16 cellular contexts compared by ENCODE assay signal in genomic region chr20:51091564-51092195, GRCh38.
DNase-seq lines count a peak whose midpoint lies in the region; ATAC-seq and TF ChIP-seq lines count a peak whose summit lies in the region.
"Had no signal": no experiment of that assay in that cellular context is flagged by ENCODE, and none has a peak within 500 bp of the region (broad histone marks: within the 10 kb centered on the region; RNA-seq: fewer than 3 reads in every experiment).

No MANE protein-coding gene starts in this region.

- POLR2A ChIA-PET in WTC11 (lab: Charles Lee) (interaction anchor here (0.9 to 1.2 kb wide), 3 partner anchors 8 to 100 kb away, joined by 3 to 4 read pairs (median 3); no protein-coding TSS in a partner anchor), HEK293T (lab: Yijun Ruan, JAX) (no interaction called here)

- H3K9me3 Mint-ChIP-seq in Calu3 (ENCODE audit: low read depth, unreplicated experiment) (no peaks in the 10 kb centered on the region), WTC11 (no peaks in the 10 kb centered on the region), mesothelial cell of epicardium (no peaks in the 10 kb centered on the region)

- H2AFZ ChIP-seq in ACC112 (ENCODE audit: low read length, unreplicated experiment): no peak overlapping the region

- H3K4me1 ChIP-seq in ACC112 (ENCODE audit: control insufficient read depth, insufficient read depth, low read length, unreplicated experiment): no peaks in the 10 kb centered on the region
- H3K4me1 ChIP-seq: lower lobe of right lung had no signal

- H3K27ac Mint-ChIP-seq in Calu3 (ENCODE audit: unreplicated experiment): no peak overlapping the region
- H3K27ac Mint-ChIP-seq in WTC11: peak overlapping the region; percentile 48
- H3K27ac Mint-ChIP-seq in mesothelial cell of epicardium: peak overlapping the region; percentile 36

- H3K27me3 Mint-ChIP-seq in Calu3 (ENCODE audit: unreplicated experiment): peaks cover 95% of the 10 kb centered on the region
- no peaks in the 10 kb centered on the region for H3K27me3 Mint-ChIP-seq in WTC11 (ENCODE audit: low read depth)
- no peaks in the 10 kb centered on the region for H3K27me3 Mint-ChIP-seq in mesothelial cell of epicardium (ENCODE audit: low read depth)

- H3K27ac ChIP-seq in ACC112 (ENCODE audit: low read depth, low read length): no peak overlapping the region
- H3K27ac ChIP-seq: lower lobe of right lung, SJSA1 had no signal

- CTCF ChIA-PET in Calu3 (lab: Charles Lee): interaction anchor here (1.3 to 2.1 kb wide), 2 partner anchors 8 to 11 kb away, joined by 4 to 6 read pairs; no protein-coding TSS in a partner anchor
- CTCF ChIA-PET in WTC11 (lab: Charles Lee): interaction anchor here (0.5 to 2.2 kb wide), 14 partner anchors 10 to 234 kb away, joined by 3 to 28 read pairs (median 4); no protein-coding TSS in a partner anchor
- CTCF ChIA-PET in HEK293T (lab: Yijun Ruan, JAX): no interaction called here

- H3K4me1 Mint-ChIP-seq in Calu3 (ENCODE audit: low read depth, unreplicated experiment) (no peaks in the 10 kb centered on the region), WTC11 (peaks cover 38% of the 10 kb centered on the region), mesothelial cell of epicardium (peaks cover 29% of the 10 kb centered on the region)

- H3K4me3 Mint-ChIP-seq in Calu3 (ENCODE audit: low read depth, unreplicated experiment): peak overlapping the region; percentile 4
- H3K4me3 Mint-ChIP-seq in WTC11: peak overlapping the region; percentile 41
- peak overlapping the region; percentile 11 for H3K4me3 Mint-ChIP-seq in mesothelial cell of epicardium

- H3K27me3 ChIP-seq in ACC112 (ENCODE audit: insufficient read depth, low read length): peaks cover 90% of the 10 kb centered on the region

- 0 out of 2 replicates have a peak overlapping the region, but pooled peaks have one; percentile 34 for H3K4me3 ChIP-seq in ACC112 (ENCODE audit: low read depth, low read length)
- H3K4me3 ChIP-seq: lower lobe of right lung, SJSA1 had no signal

- no peaks in the 10 kb centered on the region for H3K36me3 ChIP-seq in ACC112 (ENCODE audit: insufficient read depth, low read length)
- H3K36me3 ChIP-seq: lower lobe of right lung, SJSA1 had no signal

- DNase-seq in Calu3: no peak
- DNase-seq in WTC11 (ENCODE audit: low spot score): no peak
- no peak for DNase-seq in mesothelial cell of epicardium (ENCODE audit: low spot score in 2 of 2, unreplicated experiment in 2 of 2)
- DNase-seq in stimulated activated CD8-positive, alpha-beta memory T cell treated with anti-CD3 and anti-CD28 coated beads, Interleukin-4, amount 100 ng/mL, for 48 hours: no peak
- no peak for DNase-seq in HEK293T (ENCODE audit: extremely low spot score)
- DNase-seq in activated CD4-positive, alpha-beta T cell treated with anti-CD3 and anti-CD28 coated beads for 1 hour: no peak
- DNase-seq: activated CD8-positive, alpha-beta memory T cell treated with anti-CD3 and anti-CD28 coated beads for 24 hours; activated gamma-delta T cell treated with Interleukin-2 at 50 U/mL for 16 hours; effector CD4-positive, alpha-beta T cell; H7; Kasumi-1; lower lobe of right lung; small intestine had no signal

- intact Hi-C loops in Calu3 (cut with micrococcal nuclease; ENCODE audit: unreplicated experiment): no loop called here

- TF ChIP-seq CTCF in Calu3 (IDR thresholded peaks at IDR 0.05; ENCODE audit: unreplicated experiment) (no peak), WTC11 (IDR thresholded peaks at IDR 0.05) (no peak), mesothelial cell of epicardium (IDR thresholded peaks at IDR 0.05; ENCODE audit: unreplicated experiment) (no peak)

- no peaks in the 10 kb centered on the region for H3K79me2 ChIP-seq in ACC112 (ENCODE audit: control insufficient read depth, insufficient read depth, low read length, unreplicated experiment)

- ATAC-seq in WTC11: peak; percentile 63
- ATAC-seq in GM18858 (IDR thresholded peaks at IDR 0.05; ENCODE audit: unreplicated experiment): no peak
- ATAC-seq: lower lobe of right lung had no signal

- BruUV-seq in Calu3 (replicated peaks; lab: Mats Ljungman, UMichigan): no TSS peak

- H3K36me3 Mint-ChIP-seq in Calu3 (ENCODE audit: insufficient read depth, unreplicated experiment): no peaks in the 10 kb centered on the region
- no peaks in the 10 kb centered on the region for H3K36me3 Mint-ChIP-seq in WTC11
- H3K36me3 Mint-ChIP-seq in mesothelial cell of epicardium: no peaks in the 10 kb centered on the region

TF ChIP-seq in WTC11, 78 proteins besides CTCF, POLR2A, EP300 and RAD21 (continues in another document):
- TF ChIP-seq E2F1 (CRISPR knock-in tag; IDR thresholded peaks at IDR 0.05): no peak
- no peak for TF ChIP-seq NR1H2 (CRISPR knock-in tag; IDR thresholded peaks at IDR 0.05)
- no peak for TF ChIP-seq FOXJ3 (CRISPR knock-in tag; IDR thresholded peaks at IDR 0.05; ENCODE audit: borderline replicate concordance)
- no peak for TF ChIP-seq USF2 (CRISPR knock-in tag; IDR thresholded peaks at IDR 0.05)
- no peak for TF ChIP-seq ZSCAN18 (CRISPR knock-in tag; IDR thresholded peaks at IDR 0.05)
- no peak for TF ChIP-seq ELF4 (CRISPR knock-in tag; IDR thresholded peaks at IDR 0.05; ENCODE audit: low read depth)

TF ChIP-seq in HEK293T, 16 proteins besides CTCF, POLR2A, EP300 and RAD21:
- TF ChIP-seq TARDBP (IDR thresholded peaks at IDR 0.05) (no peak), SP1 (IDR thresholded peaks at IDR 0.05) (no peak), LEF1 (IDR thresholded peaks at IDR 0.05; ENCODE audit: borderline replicate concordance) (no peak), PKNOX1 (IDR thresholded peaks at IDR 0.05) (no peak), NFRKB (IDR thresholded peaks at IDR 0.05) (no peak), FOXA1 (IDR thresholded peaks at IDR 0.05) (no peak), ZNF384 (IDR thresholded peaks at IDR 0.05) (no peak), L3MBTL2 (conservative IDR thresholded peaks at IDR 0.05) (no peak), FOXK2 (IDR thresholded peaks at IDR 0.05) (no peak), FOXM1 (IDR thresholded peaks at IDR 0.05; ENCODE audit: borderline replicate concordance) (no peak), BHLHE40 (IDR thresholded peaks at IDR 0.05; ENCODE audit: borderline replicate concordance) (no peak), SUZ12 (IDR thresholded peaks at IDR 0.05) (no peak), ELF4 (IDR thresholded peaks at IDR 0.05) (no peak), CTBP1 (IDR thresholded peaks at IDR 0.05; ENCODE audit: borderline replicate concordance) (no peak), ARNT (IDR thresholded peaks at IDR 0.05) (no peak), HDGF (IDR thresholded peaks at IDR 0.05; ENCODE audit: borderline replicate concordance) (no peak)
